In genomic region chr19:18001837-18002345, GRCh38 we compare ENCODE assay signal across 9 cellular contexts. TPM values are rescaled to one million over a fixed set of nuclear protein-coding genes. Genes with fewer than 3 reads are reported as not detected.
DNase-seq lines count a peak whose midpoint lies in the region; FAIRE-seq and TF ChIP-seq lines count a peak whose summit lies in the region.
"Had no signal": no experiment of that assay in that cellular context is flagged by ENCODE, and none has a peak within 500 bp of the region (broad histone marks: within the 10 kb centered on the region; RNA-seq: fewer than 3 reads in every experiment).

No MANE protein-coding gene starts in this region.

- DNase-seq in CD4-positive, alpha-beta memory T cell = no peak
- DNase-seq in osteocyte (ENCODE audit: extremely low spot score, unreplicated experiment) = no peak
- no peak for DNase-seq in amniotic stem cell (lab: John Stamatoyannopoulos, UW)
- DNase-seq in NCI-H69 (lab: John Stamatoyannopoulos, UW) = no peak
- DNase-seq in urothelium cell line (ENCODE audit: low spot score) = no peak
- no peak for DNase-seq in superior temporal gyrus (ENCODE audit: extremely low spot score)

- H3K9me3 Mint-ChIP-seq in CD4-positive, alpha-beta memory T cell = no peaks in the 10 kb centered on the region
- H3K9me3 Mint-ChIP-seq in osteocyte (ENCODE audit: unreplicated experiment) = no peaks in the 10 kb centered on the region

- H3K9me3 ChIP-seq in CD4-positive, alpha-beta memory T cell (ENCODE audit: control insufficient read depth in 1 of 2, low read length in 2 of 2) = no peaks in the 10 kb centered on the region
- H3K9me3 ChIP-seq in OCI-LY1 (ENCODE audit: low read length) (no peaks in the 10 kb centered on the region), endocrine pancreas (ENCODE audit: control insufficient read depth, low read length) (no peaks in the 10 kb centered on the region)

- no peaks in the 10 kb centered on the region for H3K27me3 Mint-ChIP-seq in CD4-positive, alpha-beta memory T cell
- no peaks in the 10 kb centered on the region for H3K27me3 Mint-ChIP-seq in osteocyte (ENCODE audit: unreplicated experiment)

- H2AFZ ChIP-seq in OCI-LY1 (ENCODE audit: low read length) = no peak overlapping the region

- H3K4me1 ChIP-seq in CD4-positive, alpha-beta memory T cell (ENCODE audit: insufficient read depth, low read length) = peaks cover 35% of the 10 kb centered on the region
- H3K4me1 ChIP-seq in OCI-LY1 (ENCODE audit: insufficient read depth, low read length, severe bottlenecking) (peaks cover 31% of the 10 kb centered on the region), endocrine pancreas (ENCODE audit: control insufficient read depth, insufficient read depth, low read length) (no peaks in the 10 kb centered on the region)

- peaks cover 3 to 12% of the 10 kb centered on the region in 2 donors for H3K36me3 Mint-ChIP-seq in CD4-positive, alpha-beta memory T cell
- peaks cover 2% of the 10 kb centered on the region for H3K36me3 Mint-ChIP-seq in osteocyte (ENCODE audit: unreplicated experiment)

- no peaks in the 10 kb centered on the region for H4K20me1 ChIP-seq in OCI-LY1 (ENCODE audit: insufficient read depth, low read length)

- FAIRE-seq in urothelium cell line (lab: Jason Lieb, UNC) = no peak

- H3K4me1 Mint-ChIP-seq in CD4-positive, alpha-beta memory T cell = peaks cover 11 to 44% (median 24%) of the 10 kb centered on the region in 4 donors
- H3K4me1 Mint-ChIP-seq in osteocyte (ENCODE audit: unreplicated experiment) = peaks cover 10% of the 10 kb centered on the region

- peaks cover 6% of the 10 kb centered on the region; the same call in 1 of the 2 replicates for H3K79me2 ChIP-seq in OCI-LY1 (ENCODE audit: insufficient read depth, low read length)

- no peaks in the 10 kb centered on the region for H3K27me3 ChIP-seq in CD4-positive, alpha-beta memory T cell (ENCODE audit: insufficient read depth, low read length)
- H3K27me3 ChIP-seq in OCI-LY1 (ENCODE audit: insufficient read depth, low read length) = no peaks in the 10 kb centered on the region
- H3K27me3 ChIP-seq in endocrine pancreas (ENCODE audit: control insufficient read depth, insufficient read depth, low read length) = no peaks in the 10 kb centered on the region

- no peaks in the 10 kb centered on the region for H3K9me2 ChIP-seq in OCI-LY1 (ENCODE audit: low read depth, low read length)

- H3K36me3 ChIP-seq in CD4-positive, alpha-beta memory T cell (ENCODE audit: insufficient read depth, low read length) = no peaks in the 10 kb centered on the region
- H3K36me3 ChIP-seq in OCI-LY1 (ENCODE audit: insufficient read depth, low read length) (no peaks in the 10 kb centered on the region), endocrine pancreas (ENCODE audit: control insufficient read depth, insufficient read depth, low read length) (no peaks in the 10 kb centered on the region)

- peak overlapping the region; percentile 88 for H3K27ac ChIP-seq in CD4-positive, alpha-beta memory T cell (ENCODE audit: low read depth, low read length)
- peak overlapping the region; percentile 68 for H3K27ac ChIP-seq in OCI-LY1 (ENCODE audit: low read depth, low read length, poor library complexity, severe bottlenecking)

- peak overlapping the region; percentile 76 to 86 for H3K4me3 ChIP-seq in CD4-positive, alpha-beta memory T cell (ENCODE audit: low read length in 2 of 2)
- H3K4me3 ChIP-seq in OCI-LY1 (ENCODE audit: low read depth, low read length, poor library complexity, severe bottlenecking) (peak overlapping the region; percentile 78), endocrine pancreas (ENCODE audit: control insufficient read depth, insufficient read depth, low read length) (no peak overlapping the region)

- peak overlapping the region; percentile 93 to 98 (median 96) for H3K27ac Mint-ChIP-seq in CD4-positive, alpha-beta memory T cell
- peak overlapping the region; percentile 57 for H3K27ac Mint-ChIP-seq in osteocyte (ENCODE audit: unreplicated experiment)

- H3K4me2 ChIP-seq in OCI-LY1 (ENCODE audit: low read length) = peak overlapping the region; percentile 91

- peak overlapping the region; percentile 88 to 96 (median 92) for H3K4me3 Mint-ChIP-seq in CD4-positive, alpha-beta memory T cell
- peak overlapping the region; percentile 81 for H3K4me3 Mint-ChIP-seq in osteocyte (ENCODE audit: unreplicated experiment)

- TF ChIP-seq CTCF in OCI-LY1 (IDR thresholded peaks at IDR 0.05; ENCODE audit: low read length) (no peak), osteocyte (IDR thresholded peaks at IDR 0.05) (no peak)

- POLR2A ChIA-PET in CD4-positive, alpha-beta memory T cell (lab: Charles Lee; ENCODE audit: partially characterized antibody) = interaction anchor here (0.7 to 5.2 kb wide), 26 partner anchors 8 to 876 kb away, joined by 3 to 40 read pairs (median 8); partner anchors contain the start of genes CCDC124, JAK3, JUND and MPV17L2

- H3K9ac ChIP-seq in OCI-LY1 (ENCODE audit: low read length) = peak overlapping the region; percentile 90
- peak overlapping the region; percentile 82 for H3K9ac ChIP-seq in endocrine pancreas (ENCODE audit: control insufficient read depth, insufficient read depth, low read length)

- H3F3A ChIP-seq in OCI-LY1 (ENCODE audit: insufficient read depth, low read length) = 0 out of 2 replicates have a peak, but pooled peaks cover 7% of the 10 kb centered on the region

- intact Hi-C loops in CD4-positive, alpha-beta memory T cell (cut with micrococcal nuclease) = loop anchor here (1.0 to 10.0 kb wide), 5 partner anchors 55 to 413 kb away; partner anchors contain the start of genes CCDC124, RPL18A, SLC5A5 and SSBP4

- CTCF ChIA-PET in CD4-positive, alpha-beta memory T cell (lab: Charles Lee; ENCODE audit: partially characterized antibody) = interaction anchor here (1.3 to 11.6 kb wide), 4 partner anchors 8 to 61 kb away, joined by 3 to 402 read pairs (median 14); partner anchors contain the start of gene CCDC124

RNA-seq across cellular contexts. Expression of gene ARRDC2, which starts 6.1 kb away (rescaled TPM):
- total RNA-seq in CD4-positive, alpha-beta memory T cell = 100 to 1,000 TPM; 136 to 138 TPM
- polyA plus RNA-seq in CD4-positive, alpha-beta memory T cell = 10 to 100 TPM; 39.8 to 47.9 TPM
- 15.4 and 19.8 TPM in 2 replicates for total RNA-seq in osteocyte

RNA-seq across cellular contexts. Expression of gene KCNN1, which starts 35.0 kb away (rescaled TPM):
- total RNA-seq in CD4-positive, alpha-beta memory T cell = not detected
- not detected for polyA plus RNA-seq in CD4-positive, alpha-beta memory T cell
- not detected in 2 replicates for total RNA-seq in osteocyte
- total RNA-seq: RPMI7951 had no signal
